1 cellular context compared by ENCODE assay signal in the genomic region with DNA sequence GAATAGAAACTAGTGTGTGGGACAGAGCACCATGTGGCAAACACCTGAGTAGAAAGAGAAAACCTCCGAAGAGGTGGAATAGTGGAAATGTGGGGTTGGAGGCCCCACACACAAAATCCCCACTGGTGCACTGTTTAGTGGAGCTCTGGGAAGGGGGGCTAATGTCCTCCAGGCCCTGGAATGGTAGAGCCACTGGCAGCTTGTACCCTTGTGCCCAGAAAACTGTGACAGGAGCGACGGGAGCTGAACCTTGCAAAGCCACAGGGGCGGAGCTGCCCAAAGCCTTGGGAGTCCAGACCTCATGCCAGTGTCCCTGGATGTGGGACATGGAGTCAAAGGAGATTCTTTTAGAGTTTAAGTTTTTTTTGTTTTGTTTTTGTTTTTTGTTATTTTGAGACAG.
TF ChIP-seq lines count a peak whose summit lies in the region.

No MANE protein-coding gene starts in this region.

TF ChIP-seq in WTC11, 78 proteins besides CTCF, POLR2A, EP300 and RAD21 (continued from another document):
- TF ChIP-seq IRF2 (CRISPR knock-in tag; IDR thresholded peaks at IDR 0.05; ENCODE audit: borderline replicate concordance, low read depth) (no peak), NFYB (CRISPR knock-in tag; conservative IDR thresholded peaks at IDR 0.05; ENCODE audit: low read depth) (no peak), ZNF671 (CRISPR knock-in tag; IDR thresholded peaks at IDR 0.05) (no peak), SP1 (CRISPR knock-in tag; conservative IDR thresholded peaks at IDR 0.05) (no peak), ZNF416 (CRISPR knock-in tag; IDR thresholded peaks at IDR 0.05) (no peak), FOXJ3 (CRISPR knock-in tag; IDR thresholded peaks at IDR 0.05; ENCODE audit: borderline replicate concordance) (no peak), KAT7 (CRISPR knock-in tag; IDR thresholded peaks at IDR 0.05; ENCODE audit: borderline replicate concordance) (no peak), ZNF121 (CRISPR knock-in tag; IDR thresholded peaks at IDR 0.05) (no peak)
- TF ChIP-seq, protein P1, sequence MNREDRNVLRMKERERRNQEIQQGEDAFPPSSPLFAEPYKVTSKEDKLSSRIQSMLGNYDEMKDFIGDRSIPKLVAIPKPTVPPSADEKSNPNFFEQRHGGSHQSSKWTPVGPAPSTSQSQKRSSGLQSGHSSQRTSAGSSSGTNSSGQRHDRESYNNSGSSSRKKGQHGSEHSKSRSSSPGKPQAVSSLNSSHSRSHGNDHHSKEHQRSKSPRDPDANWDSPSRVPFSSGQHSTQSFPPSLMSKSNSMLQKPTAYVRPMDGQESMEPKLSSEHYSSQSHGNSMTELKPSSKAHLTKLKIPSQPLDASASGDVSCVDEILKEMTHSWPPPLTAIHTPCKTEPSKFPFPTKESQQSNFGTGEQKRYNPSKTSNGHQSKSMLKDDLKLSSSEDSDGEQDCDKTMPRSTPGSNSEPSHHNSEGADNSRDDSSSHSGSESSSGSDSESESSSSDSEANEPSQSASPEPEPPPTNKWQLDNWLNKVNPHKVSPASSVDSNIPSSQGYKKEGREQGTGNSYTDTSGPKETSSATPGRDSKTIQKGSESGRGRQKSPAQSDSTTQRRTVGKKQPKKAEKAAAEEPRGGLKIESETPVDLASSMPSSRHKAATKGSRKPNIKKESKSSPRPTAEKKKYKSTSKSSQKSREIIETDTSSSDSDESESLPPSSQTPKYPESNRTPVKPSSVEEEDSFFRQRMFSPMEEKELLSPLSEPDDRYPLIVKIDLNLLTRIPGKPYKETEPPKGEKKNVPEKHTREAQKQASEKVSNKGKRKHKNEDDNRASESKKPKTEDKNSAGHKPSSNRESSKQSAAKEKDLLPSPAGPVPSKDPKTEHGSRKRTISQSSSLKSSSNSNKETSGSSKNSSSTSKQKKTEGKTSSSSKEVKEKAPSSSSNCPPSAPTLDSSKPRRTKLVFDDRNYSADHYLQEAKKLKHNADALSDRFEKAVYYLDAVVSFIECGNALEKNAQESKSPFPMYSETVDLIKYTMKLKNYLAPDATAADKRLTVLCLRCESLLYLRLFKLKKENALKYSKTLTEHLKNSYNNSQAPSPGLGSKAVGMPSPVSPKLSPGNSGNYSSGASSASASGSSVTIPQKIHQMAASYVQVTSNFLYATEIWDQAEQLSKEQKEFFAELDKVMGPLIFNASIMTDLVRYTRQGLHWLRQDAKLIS (CRISPR knock-in tag; IDR thresholded peaks at IDR 0.05; ENCODE audit: borderline replicate concordance), result no peak
- TF ChIP-seq, protein P2, sequence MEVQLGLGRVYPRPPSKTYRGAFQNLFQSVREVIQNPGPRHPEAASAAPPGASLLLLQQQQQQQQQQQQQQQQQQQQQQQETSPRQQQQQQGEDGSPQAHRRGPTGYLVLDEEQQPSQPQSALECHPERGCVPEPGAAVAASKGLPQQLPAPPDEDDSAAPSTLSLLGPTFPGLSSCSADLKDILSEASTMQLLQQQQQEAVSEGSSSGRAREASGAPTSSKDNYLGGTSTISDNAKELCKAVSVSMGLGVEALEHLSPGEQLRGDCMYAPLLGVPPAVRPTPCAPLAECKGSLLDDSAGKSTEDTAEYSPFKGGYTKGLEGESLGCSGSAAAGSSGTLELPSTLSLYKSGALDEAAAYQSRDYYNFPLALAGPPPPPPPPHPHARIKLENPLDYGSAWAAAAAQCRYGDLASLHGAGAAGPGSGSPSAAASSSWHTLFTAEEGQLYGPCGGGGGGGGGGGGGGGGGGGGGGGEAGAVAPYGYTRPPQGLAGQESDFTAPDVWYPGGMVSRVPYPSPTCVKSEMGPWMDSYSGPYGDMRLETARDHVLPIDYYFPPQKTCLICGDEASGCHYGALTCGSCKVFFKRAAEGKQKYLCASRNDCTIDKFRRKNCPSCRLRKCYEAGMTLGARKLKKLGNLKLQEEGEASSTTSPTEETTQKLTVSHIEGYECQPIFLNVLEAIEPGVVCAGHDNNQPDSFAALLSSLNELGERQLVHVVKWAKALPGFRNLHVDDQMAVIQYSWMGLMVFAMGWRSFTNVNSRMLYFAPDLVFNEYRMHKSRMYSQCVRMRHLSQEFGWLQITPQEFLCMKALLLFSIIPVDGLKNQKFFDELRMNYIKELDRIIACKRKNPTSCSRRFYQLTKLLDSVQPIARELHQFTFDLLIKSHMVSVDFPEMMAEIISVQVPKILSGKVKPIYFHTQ (CRISPR knock-in tag; IDR thresholded peaks at IDR 0.05), result no peak
